In the genomic region with DNA sequence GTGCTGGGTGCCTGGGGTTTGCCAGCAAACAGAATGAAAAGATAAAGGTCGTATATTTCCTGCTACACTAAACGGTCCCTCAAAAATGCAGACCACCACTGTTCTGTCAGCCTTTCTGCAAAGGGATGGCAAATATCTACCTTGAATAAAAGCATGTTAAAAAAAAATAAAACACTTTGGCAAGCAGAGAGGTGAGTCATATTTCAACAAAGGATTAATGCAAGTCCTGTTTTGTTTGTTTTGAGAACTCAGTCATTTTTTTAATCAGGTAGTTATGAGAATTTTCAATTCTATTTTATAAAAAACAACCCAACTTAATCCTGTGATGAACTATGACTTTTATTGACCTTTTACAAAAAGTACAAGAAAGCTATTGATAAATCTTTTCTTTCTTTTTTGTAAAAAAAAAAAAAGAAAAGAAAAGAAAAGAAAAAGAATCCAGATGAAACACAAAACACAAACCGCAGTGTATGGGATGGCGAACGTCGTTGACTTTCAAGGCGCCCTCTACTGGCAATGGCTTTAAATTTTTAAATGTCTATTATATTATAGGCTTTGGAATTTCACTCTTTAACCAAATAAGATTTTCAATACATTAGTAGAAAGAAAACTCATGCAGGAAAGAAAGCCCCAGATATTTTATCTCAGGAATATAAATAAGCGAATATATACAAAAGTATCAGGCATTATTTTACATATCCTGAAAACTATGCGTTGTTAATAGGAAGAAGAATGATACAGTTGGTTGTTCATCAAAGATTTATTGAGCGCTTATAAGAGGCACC, we compare ENCODE assay signal across 1 cellular context.
TF ChIP-seq lines count a peak whose summit lies in the region.

No MANE protein-coding gene starts in this region.

TF ChIP-seq in H1, 55 proteins besides CTCF, POLR2A, EP300 and RAD21 (continued from another document):
- TF ChIP-seq, protein P1, sequence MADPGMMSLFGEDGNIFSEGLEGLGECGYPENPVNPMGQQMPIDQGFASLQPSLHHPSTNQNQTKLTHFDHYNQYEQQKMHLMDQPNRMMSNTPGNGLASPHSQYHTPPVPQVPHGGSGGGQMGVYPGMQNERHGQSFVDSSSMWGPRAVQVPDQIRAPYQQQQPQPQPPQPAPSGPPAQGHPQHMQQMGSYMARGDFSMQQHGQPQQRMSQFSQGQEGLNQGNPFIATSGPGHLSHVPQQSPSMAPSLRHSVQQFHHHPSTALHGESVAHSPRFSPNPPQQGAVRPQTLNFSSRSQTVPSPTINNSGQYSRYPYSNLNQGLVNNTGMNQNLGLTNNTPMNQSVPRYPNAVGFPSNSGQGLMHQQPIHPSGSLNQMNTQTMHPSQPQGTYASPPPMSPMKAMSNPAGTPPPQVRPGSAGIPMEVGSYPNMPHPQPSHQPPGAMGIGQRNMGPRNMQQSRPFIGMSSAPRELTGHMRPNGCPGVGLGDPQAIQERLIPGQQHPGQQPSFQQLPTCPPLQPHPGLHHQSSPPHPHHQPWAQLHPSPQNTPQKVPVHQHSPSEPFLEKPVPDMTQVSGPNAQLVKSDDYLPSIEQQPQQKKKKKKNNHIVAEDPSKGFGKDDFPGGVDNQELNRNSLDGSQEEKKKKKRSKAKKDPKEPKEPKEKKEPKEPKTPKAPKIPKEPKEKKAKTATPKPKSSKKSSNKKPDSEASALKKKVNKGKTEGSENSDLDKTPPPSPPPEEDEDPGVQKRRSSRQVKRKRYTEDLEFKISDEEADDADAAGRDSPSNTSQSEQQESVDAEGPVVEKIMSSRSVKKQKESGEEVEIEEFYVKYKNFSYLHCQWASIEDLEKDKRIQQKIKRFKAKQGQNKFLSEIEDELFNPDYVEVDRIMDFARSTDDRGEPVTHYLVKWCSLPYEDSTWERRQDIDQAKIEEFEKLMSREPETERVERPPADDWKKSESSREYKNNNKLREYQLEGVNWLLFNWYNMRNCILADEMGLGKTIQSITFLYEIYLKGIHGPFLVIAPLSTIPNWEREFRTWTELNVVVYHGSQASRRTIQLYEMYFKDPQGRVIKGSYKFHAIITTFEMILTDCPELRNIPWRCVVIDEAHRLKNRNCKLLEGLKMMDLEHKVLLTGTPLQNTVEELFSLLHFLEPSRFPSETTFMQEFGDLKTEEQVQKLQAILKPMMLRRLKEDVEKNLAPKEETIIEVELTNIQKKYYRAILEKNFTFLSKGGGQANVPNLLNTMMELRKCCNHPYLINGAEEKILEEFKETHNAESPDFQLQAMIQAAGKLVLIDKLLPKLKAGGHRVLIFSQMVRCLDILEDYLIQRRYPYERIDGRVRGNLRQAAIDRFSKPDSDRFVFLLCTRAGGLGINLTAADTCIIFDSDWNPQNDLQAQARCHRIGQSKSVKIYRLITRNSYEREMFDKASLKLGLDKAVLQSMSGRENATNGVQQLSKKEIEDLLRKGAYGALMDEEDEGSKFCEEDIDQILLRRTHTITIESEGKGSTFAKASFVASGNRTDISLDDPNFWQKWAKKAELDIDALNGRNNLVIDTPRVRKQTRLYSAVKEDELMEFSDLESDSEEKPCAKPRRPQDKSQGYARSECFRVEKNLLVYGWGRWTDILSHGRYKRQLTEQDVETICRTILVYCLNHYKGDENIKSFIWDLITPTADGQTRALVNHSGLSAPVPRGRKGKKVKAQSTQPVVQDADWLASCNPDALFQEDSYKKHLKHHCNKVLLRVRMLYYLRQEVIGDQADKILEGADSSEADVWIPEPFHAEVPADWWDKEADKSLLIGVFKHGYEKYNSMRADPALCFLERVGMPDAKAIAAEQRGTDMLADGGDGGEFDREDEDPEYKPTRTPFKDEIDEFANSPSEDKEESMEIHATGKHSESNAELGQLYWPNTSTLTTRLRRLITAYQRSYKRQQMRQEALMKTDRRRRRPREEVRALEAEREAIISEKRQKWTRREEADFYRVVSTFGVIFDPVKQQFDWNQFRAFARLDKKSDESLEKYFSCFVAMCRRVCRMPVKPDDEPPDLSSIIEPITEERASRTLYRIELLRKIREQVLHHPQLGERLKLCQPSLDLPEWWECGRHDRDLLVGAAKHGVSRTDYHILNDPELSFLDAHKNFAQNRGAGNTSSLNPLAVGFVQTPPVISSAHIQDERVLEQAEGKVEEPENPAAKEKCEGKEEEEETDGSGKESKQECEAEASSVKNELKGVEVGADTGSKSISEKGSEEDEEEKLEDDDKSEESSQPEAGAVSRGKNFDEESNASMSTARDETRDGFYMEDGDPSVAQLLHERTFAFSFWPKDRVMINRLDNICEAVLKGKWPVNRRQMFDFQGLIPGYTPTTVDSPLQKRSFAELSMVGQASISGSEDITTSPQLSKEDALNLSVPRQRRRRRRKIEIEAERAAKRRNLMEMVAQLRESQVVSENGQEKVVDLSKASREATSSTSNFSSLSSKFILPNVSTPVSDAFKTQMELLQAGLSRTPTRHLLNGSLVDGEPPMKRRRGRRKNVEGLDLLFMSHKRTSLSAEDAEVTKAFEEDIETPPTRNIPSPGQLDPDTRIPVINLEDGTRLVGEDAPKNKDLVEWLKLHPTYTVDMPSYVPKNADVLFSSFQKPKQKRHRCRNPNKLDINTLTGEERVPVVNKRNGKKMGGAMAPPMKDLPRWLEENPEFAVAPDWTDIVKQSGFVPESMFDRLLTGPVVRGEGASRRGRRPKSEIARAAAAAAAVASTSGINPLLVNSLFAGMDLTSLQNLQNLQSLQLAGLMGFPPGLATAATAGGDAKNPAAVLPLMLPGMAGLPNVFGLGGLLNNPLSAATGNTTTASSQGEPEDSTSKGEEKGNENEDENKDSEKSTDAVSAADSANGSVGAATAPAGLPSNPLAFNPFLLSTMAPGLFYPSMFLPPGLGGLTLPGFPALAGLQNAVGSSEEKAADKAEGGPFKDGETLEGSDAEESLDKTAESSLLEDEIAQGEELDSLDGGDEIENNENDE (IDR thresholded peaks at IDR 0.05; ENCODE audit: insufficient replicate concordance, low read length) = peak; percentile 49
TF ChIP-seq in H1: peak in this region for 1.
